27 cellular contexts compared by ENCODE assay signal in genomic region chr3:39900462-39901002, GRCh38.
DNase-seq lines count a peak whose midpoint lies in the region; ATAC-seq, FAIRE-seq and TF ChIP-seq lines count a peak whose summit lies in the region.
"Had no signal": no experiment of that assay in that cellular context is flagged by ENCODE, and none has a peak within 500 bp of the region (broad histone marks: within the 10 kb centered on the region; RNA-seq: fewer than 3 reads in every experiment).

No MANE protein-coding gene starts in this region.

- no peaks in the 10 kb centered on the region for H3K9me2 ChIP-seq in GM23248 (ENCODE audit: insufficient read depth)
- H3K9me2 ChIP-seq: SK-N-SH had no signal

- H3K27ac ChIP-seq in GM23248 (no peak overlapping the region), brain microvascular endothelial cell (no peak overlapping the region), aorta (ENCODE audit: low read depth in 1 of 2, low read length in 2 of 2) (no peak overlapping the region)
- H3K27ac ChIP-seq: C4-2B, Peyer's patch had no signal

- H3K79me2 ChIP-seq in GM23248 (ENCODE audit: insufficient read depth) = no peaks in the 10 kb centered on the region

- no peaks in the 10 kb centered on the region for H3F3A ChIP-seq in GM23248 (ENCODE audit: insufficient read depth)

- DNase-seq in ELR (ENCODE audit: low read depth) (peak; percentile 15), GM23248 (peak; percentile 4), adipocyte (ENCODE audit: low read depth) (peak; percentile 6), brain microvascular endothelial cell (no peak), HTR-8/SVneo (ENCODE audit: insufficient read length, low spot score) (no peak), aorta (no peak)
- DNase-seq: Caco-2; CD8-positive, alpha-beta T cell; DMS79 treated with DMSO at 0.1 percent for 48 hours; KBM-7; NCI-H1092 treated with DMSO at 0.1 percent for 48 hours; NCI-H1436; NCI-H187; NCI-H2081 treated with DMSO at 0.1 percent for 48 hours; NCI-H2171 treated with DMSO at 0.1 percent for 48 hours; NCI-H345; NCI-H510A treated with DMSO at 0.1 percent for 48 hours; Peyer's patch; SHP77 treated with DMSO at 0.1 percent for 48 hours; SK-N-SH; SW 1271 had no signal

- no peaks in the 10 kb centered on the region for H3K9me3 ChIP-seq in GM23248 (ENCODE audit: low read depth)
- H3K9me3 ChIP-seq in adipocyte (ENCODE audit: control insufficient read depth, low read length) = no peaks in the 10 kb centered on the region
- no peaks in the 10 kb centered on the region for H3K9me3 ChIP-seq in aorta (ENCODE audit: control insufficient read depth, low read length)
- H3K9me3 ChIP-seq: Caco-2, Peyer's patch, SK-N-SH had no signal

- no peak for TF ChIP-seq CTCF in brain microvascular endothelial cell (IDR thresholded peaks at IDR 0.05; ENCODE audit: low read depth, low read length, missing control alignments)

- H3K4me3 ChIP-seq in GM23248 (no peak overlapping the region), adipocyte (ENCODE audit: low read length) (no peak overlapping the region), brain microvascular endothelial cell (ENCODE audit: low read depth, low read length) (no peak overlapping the region), aorta (ENCODE audit: low read length in 2 of 2) (no peak overlapping the region)
- H3K4me3 ChIP-seq: Peyer's patch had no signal

- no peak overlapping the region for H3K9ac ChIP-seq in GM23248
- H3K9ac ChIP-seq in adipocyte (ENCODE audit: low read length) = no peak overlapping the region
- H3K9ac ChIP-seq: SK-N-SH had no signal

- WGBS in GM23248 (ENCODE audit: low coverage in 1 of 2, low lambda C conversion rate in 2 of 2, missing lambda C conversion rate in 2 of 2), 2 experiments = 69 to 70% methylated on average over 4 of the region's 4 CpGs
- 94 to 95% methylated on average over 4 of the region's 4 CpGs for WGBS in aorta, 2 donors

- ATAC-seq in GM19455 (IDR thresholded peaks at IDR 0.05; ENCODE audit: unreplicated experiment) (no peak), aorta (ENCODE audit: low FRiP score) (no peak)
- ATAC-seq: CD8-positive, alpha-beta T cell had no signal

- FAIRE-seq in islet of Langerhans (lab: Jason Lieb, UNC) (peak; percentile 91), HTR-8/SVneo (lab: Jason Lieb, UNC) (no peak)
- FAIRE-seq: GM12892, GM19239, H54 had no signal

- in situ Hi-C loops in GM23248 (cut with MboI) (no loop called here), brain microvascular endothelial cell (cut with HindIII; ENCODE audit: low pct_ligation_motif_present, low sequenced_read_pairs) (no loop called here)

- H3K27me3 ChIP-seq in GM23248 (replicated peaks; ENCODE audit: insufficient read depth) = no peaks in the 10 kb centered on the region
- H3K27me3 ChIP-seq in adipocyte (replicated peaks; ENCODE audit: control insufficient read depth, insufficient read depth, low read length) = no peaks in the 10 kb centered on the region
- no peaks in the 10 kb centered on the region for H3K27me3 ChIP-seq in brain microvascular endothelial cell (replicated peaks)
- H3K27me3 ChIP-seq in aorta (ENCODE audit: control insufficient read depth in 1 of 2, insufficient read depth in 2 of 2, low read length in 1 of 2) = no peaks in the 10 kb centered on the region
- H3K27me3 ChIP-seq: Peyer's patch had no signal

- H4K20me1 ChIP-seq in GM23248 (ENCODE audit: insufficient read depth) = no peaks in the 10 kb centered on the region

- no peaks in the 10 kb centered on the region for H3K4me1 ChIP-seq in GM23248 (ENCODE audit: insufficient read depth)
- H3K4me1 ChIP-seq in adipocyte (ENCODE audit: control insufficient read depth, insufficient read depth, low read length) = no peaks in the 10 kb centered on the region
- no peaks in the 10 kb centered on the region for H3K4me1 ChIP-seq in aorta (ENCODE audit: control insufficient read depth in 1 of 2, insufficient read depth in 2 of 2, low read length in 2 of 2)
- H3K4me1 ChIP-seq: Caco-2, Peyer's patch had no signal

- no peak overlapping the region for H3K4me2 ChIP-seq in GM23248 (ENCODE audit: unreplicated experiment)
- H3K4me2 ChIP-seq: SK-N-SH had no signal

- intact Hi-C loops in aorta (cut with DNase I) = no loop called here

- no peaks in the 10 kb centered on the region for H3K36me3 ChIP-seq in GM23248 (ENCODE audit: low read depth)
- no peaks in the 10 kb centered on the region for H3K36me3 ChIP-seq in adipocyte (ENCODE audit: control insufficient read depth, insufficient read depth, low read length, severe bottlenecking)
- no peaks in the 10 kb centered on the region for H3K36me3 ChIP-seq in brain microvascular endothelial cell (replicated peaks)
- H3K36me3 ChIP-seq in aorta (ENCODE audit: control insufficient read depth in 1 of 2, insufficient read depth in 2 of 2, low read length in 1 of 2) = no peaks in the 10 kb centered on the region
- H3K36me3 ChIP-seq: Peyer's patch had no signal

- no peak overlapping the region for H2AFZ ChIP-seq in GM23248

Comparison
In these comparisons a context has a peak if more than half of its experiments do, and no peak if none do; other contexts are left out.
1. DNase-seq: peak in ELR (single experiment), GM23248 (single experiment) and adipocyte (single experiment); none in brain microvascular endothelial cell (single experiment), HTR-8/SVneo (single experiment) and aorta (0 of 2).